8 cellular contexts compared by ENCODE assay signal in genomic region chr15:64095431-64095794, GRCh38. TPM values are rescaled to one million over a fixed set of nuclear protein-coding genes. Genes with fewer than 3 reads are reported as not detected.
DNase-seq lines count a peak whose midpoint lies in the region; ATAC-seq, FAIRE-seq and TF ChIP-seq lines count a peak whose summit lies in the region.

No MANE protein-coding gene starts in this region.

- H3K4me3 ChIP-seq in astrocyte (ENCODE audit: insufficient read depth, low read depth, low read length) = peak overlapping the region; percentile 38
- H3K4me3 ChIP-seq in right lobe of liver = peak overlapping the region in 2 of 3 donors; percentile 83 to 96
- peak overlapping the region; percentile 95 for H3K4me3 ChIP-seq in thymus (ENCODE audit: low read length)

- TF ChIP-seq POLR2A in right lobe of liver (IDR thresholded peaks at IDR 0.05) = no peak

- H3K9ac ChIP-seq in astrocyte (ENCODE audit: low read length) = peak overlapping the region; percentile 93

- WGBS in right lobe of liver (ENCODE audit: insufficient coverage, low coverage, low lambda C conversion rate, missing lambda C conversion rate) = 25% methylated on average over 4 of the region's 4 CpGs
- WGBS in thymus = 46% methylated on average over 4 of the region's 4 CpGs

- peak overlapping the region; percentile 98 for H3K27ac Mint-ChIP-seq in activated CD8-positive, alpha-beta memory T cell treated with anti-CD3 and anti-CD28 coated beads, Interleukin-2, amount 10 ng/mL, durations not matched to agents 7 days and 5 days
- peak overlapping the region; percentile 48 for H3K27ac Mint-ChIP-seq in astrocyte (ENCODE audit: unreplicated experiment)

- H3K4me1 ChIP-seq in astrocyte (ENCODE audit: insufficient read depth, low read length) = peaks cover 28% of the 10 kb centered on the region
- peaks cover 0 to 72% (median 19%) of the 10 kb centered on the region in 4 donors for H3K4me1 ChIP-seq in right lobe of liver
- peaks cover 19% of the 10 kb centered on the region for H3K4me1 ChIP-seq in thymus (ENCODE audit: control insufficient read depth, insufficient read depth, low read length)

- peaks cover 61% of the 10 kb centered on the region for H3K4me1 Mint-ChIP-seq in activated CD8-positive, alpha-beta memory T cell treated with anti-CD3 and anti-CD28 coated beads, Interleukin-2, amount 10 ng/mL, durations not matched to agents 7 days and 5 days
- peaks cover 19% of the 10 kb centered on the region for H3K4me1 Mint-ChIP-seq in astrocyte (ENCODE audit: low read depth, unreplicated experiment)

- H3K36me3 Mint-ChIP-seq in activated CD8-positive, alpha-beta memory T cell treated with anti-CD3 and anti-CD28 coated beads, Interleukin-2, amount 10 ng/mL, durations not matched to agents 7 days and 5 days = peaks cover 11% of the 10 kb centered on the region
- no peaks in the 10 kb centered on the region for H3K36me3 Mint-ChIP-seq in astrocyte (ENCODE audit: low read depth, unreplicated experiment)

- peak overlapping the region; percentile 99 for H3K4me3 Mint-ChIP-seq in activated CD8-positive, alpha-beta memory T cell treated with anti-CD3 and anti-CD28 coated beads, Interleukin-2, amount 10 ng/mL, durations not matched to agents 7 days and 5 days
- H3K4me3 Mint-ChIP-seq in astrocyte (ENCODE audit: unreplicated experiment) = peak overlapping the region; percentile 95

- H2AFZ ChIP-seq in astrocyte (ENCODE audit: low read depth, low read length) = peak overlapping the region; percentile 88

- H3K79me2 ChIP-seq in astrocyte (ENCODE audit: insufficient read depth, low read length) = peaks cover 79% of the 10 kb centered on the region

- CTCF ChIA-PET in activated CD8-positive, alpha-beta memory T cell treated with anti-CD3 and anti-CD28 coated beads, Interleukin-2, amount 10 ng/mL, durations not matched to agents 7 days and 5 days (lab: Charles Lee) = interaction anchor here (0.7 to 1.9 kb wide), 4 partner anchors 55 to 489 kb away, joined by 3 to 9 read pairs (median 5); no protein-coding TSS in a partner anchor

- H3K9me3 Mint-ChIP-seq in activated CD8-positive, alpha-beta memory T cell treated with anti-CD3 and anti-CD28 coated beads, Interleukin-2, amount 10 ng/mL, durations not matched to agents 7 days and 5 days (ENCODE audit: low read depth) = no peaks in the 10 kb centered on the region
- no peaks in the 10 kb centered on the region for H3K9me3 Mint-ChIP-seq in astrocyte (ENCODE audit: unreplicated experiment)

- H3K36me3 ChIP-seq in astrocyte (ENCODE audit: insufficient read depth, low read length) (no peaks in the 10 kb centered on the region), right lobe of liver (no peaks in the 10 kb centered on the region), thymus (ENCODE audit: control insufficient read depth, insufficient read depth) (no peaks in the 10 kb centered on the region)

- H3K27me3 ChIP-seq in astrocyte (ENCODE audit: insufficient read depth, low read length) = no peaks in the 10 kb centered on the region
- no peaks in the 10 kb centered on the region for H3K27me3 ChIP-seq in right lobe of liver
- H3K27me3 ChIP-seq in thymus (ENCODE audit: control insufficient read depth, insufficient read depth) = no peaks in the 10 kb centered on the region

- peaks cover 41% of the 10 kb centered on the region for H4K20me1 ChIP-seq in astrocyte (ENCODE audit: insufficient read depth, low read length)

- no peak overlapping the region for H3K27ac ChIP-seq in astrocyte (ENCODE audit: low read depth, low read length)
- peak overlapping the region in 2 of 3 donors; percentile 47 to 86 for H3K27ac ChIP-seq in right lobe of liver
- peak overlapping the region; percentile 78 for H3K27ac ChIP-seq in thymus (ENCODE audit: low read depth)

- no peak for ATAC-seq in activated CD8-positive, alpha-beta memory T cell treated with anti-CD3 and anti-CD28 coated beads, Interleukin-2, amount 10 ng/mL, durations not matched to agents 7 days and 5 days
- ATAC-seq in right lobe of liver (no peak), HG03108 (IDR thresholded peaks at IDR 0.05; ENCODE audit: unreplicated experiment) (no peak)

- no peak for DNase-seq in activated CD8-positive, alpha-beta memory T cell treated with anti-CD3 and anti-CD28 coated beads, Interleukin-2, amount 10 ng/mL, durations not matched to agents 7 days and 5 days
- DNase-seq in activated CD8-positive, alpha-beta memory T cell treated with anti-CD3 and anti-CD28 coated beads, Interleukin-2, amount 50 U/mL, for 48 hours = no peak
- DNase-seq in astrocyte (ENCODE audit: low read depth) = no peak
- no peak for DNase-seq in right lobe of liver
- DNase-seq in cerebellar cortex (ENCODE audit: low spot score) = no peak
- DNase-seq in GOT3 (lab: John Stamatoyannopoulos, UW) = no peak

- FAIRE-seq in astrocyte (lab: Jason Lieb, UNC) = no peak

- no peaks in the 10 kb centered on the region for H3K9me3 ChIP-seq in astrocyte (ENCODE audit: insufficient read depth, low read depth, low read length)
- H3K9me3 ChIP-seq in right lobe of liver = no peaks in the 10 kb centered on the region
- no peaks in the 10 kb centered on the region for H3K9me3 ChIP-seq in thymus (ENCODE audit: control insufficient read depth)

- intact Hi-C loops in right lobe of liver (cut with DNase I) = loop anchor here (10.0 kb wide), 1 partner anchor 59 kb away; the partner anchor contains the start of gene SNX22 (in 2 of the 2)

- no peaks in the 10 kb centered on the region for H3K27me3 Mint-ChIP-seq in activated CD8-positive, alpha-beta memory T cell treated with anti-CD3 and anti-CD28 coated beads, Interleukin-2, amount 10 ng/mL, durations not matched to agents 7 days and 5 days
- no peaks in the 10 kb centered on the region for H3K27me3 Mint-ChIP-seq in astrocyte (ENCODE audit: low read depth, unreplicated experiment)

- TF ChIP-seq CTCF in astrocyte (IDR thresholded peaks at IDR 0.05; ENCODE audit: insufficient read depth, low read depth, low read length) = no peak
- no peak for TF ChIP-seq CTCF in right lobe of liver (IDR thresholded peaks at IDR 0.05)

- peak overlapping the region; percentile 90 for H3K4me2 ChIP-seq in astrocyte (ENCODE audit: low read length)

RNA-seq across cellular contexts. Expression of gene SNX1, which starts 0.4 kb away (rescaled TPM):
- total RNA-seq in activated CD8-positive, alpha-beta memory T cell treated with anti-CD3 and anti-CD28 coated beads, Interleukin-2, amount 10 ng/mL, durations not matched to agents 7 days and 5 days = 100 to 1,000 TPM; 108 to 114 TPM
- total RNA-seq in astrocyte = 87.7 and 89.3 TPM in 2 replicates
- total RNA-seq in right lobe of liver = 10 to 100 TPM; 40.7 to 71.1 (median 59.8) TPM
- polyA plus RNA-seq in thymus = 85.6 TPM

RNA-seq across cellular contexts. Expression of gene CIAO2A, which starts 1.8 kb away (rescaled TPM):
- 10 to 100 TPM; 66.4 to 80.2 TPM for total RNA-seq in activated CD8-positive, alpha-beta memory T cell treated with anti-CD3 and anti-CD28 coated beads, Interleukin-2, amount 10 ng/mL, durations not matched to agents 7 days and 5 days
- total RNA-seq in astrocyte (51.2 and 53.4 TPM in 2 replicates), right lobe of liver (100 to 1,000 TPM in 4 of 6 experiments, 10 to 100 TPM in 2; 84.2 to 186 (median 126) TPM)
- 115 TPM for polyA plus RNA-seq in thymus

RNA-seq across cellular contexts. Expression of gene DAPK2, which starts 49.1 kb away (rescaled TPM):
- 10 to 100 TPM; 14.1 to 15.0 TPM for total RNA-seq in activated CD8-positive, alpha-beta memory T cell treated with anti-CD3 and anti-CD28 coated beads, Interleukin-2, amount 10 ng/mL, durations not matched to agents 7 days and 5 days
- 0.52 and 0.60 TPM in 2 replicates for total RNA-seq in astrocyte
- total RNA-seq in right lobe of liver = 10 to 100 TPM in 1 of 6 experiments, 1 to 10 TPM in 5; 1.5 to 11.5 (median 4.7) TPM
- polyA plus RNA-seq in thymus = 3.3 TPM

RNA-seq across cellular contexts. Expression of gene SNX22, which starts 56.1 kb away (rescaled TPM):
- under 1 TPM; 0.21 to 0.35 TPM for total RNA-seq in activated CD8-positive, alpha-beta memory T cell treated with anti-CD3 and anti-CD28 coated beads, Interleukin-2, amount 10 ng/mL, durations not matched to agents 7 days and 5 days
- 0.19 and 0.27 TPM in 2 replicates for total RNA-seq in astrocyte
- total RNA-seq in right lobe of liver = 1 to 10 TPM in 5 of 6 experiments, under 1 TPM in 1; 0.43 to 4.2 (median 1.6) TPM
- polyA plus RNA-seq in thymus = 23.9 TPM

Comparison
In these comparisons a context has a peak if more than half of its experiments do, and no peak if none do; other contexts are left out.
1. H3K4me3 ChIP-seq: peak in every context shown above with its lines; median percentile 95 in thymus; 90 in right lobe of liver; 38 in astrocyte.